Comparison of ENCODE assay signal across 8 cellular contexts in genomic region chr10:120942806-120943413, GRCh38.
DNase-seq lines count a peak whose midpoint lies in the region; ATAC-seq, FAIRE-seq and TF ChIP-seq lines count a peak whose summit lies in the region.

No MANE protein-coding gene starts in this region.

- no peaks in the 10 kb centered on the region for H3K36me3 Mint-ChIP-seq in WTC11

- H3K27me3 ChIP-seq in breast epithelium = peaks cover 0 to 5% of the 10 kb centered on the region in 2 donors

- intact Hi-C loops in breast epithelium (cut with DNase I; ENCODE audit: low total_unique reads) (no loop called here), kidney (cut with DNase I) (loop anchor here (10.0 kb wide), 2 partner anchors 792 to 952 kb away; no protein-coding TSS in a partner anchor)

- H3K9ac ChIP-seq in kidney (ENCODE audit: low read length in 2 of 2) = no peak overlapping the region

- H3K9me3 Mint-ChIP-seq in WTC11 = peaks cover 8% of the 10 kb centered on the region

- H3K9me3 ChIP-seq in breast epithelium (no peaks in the 10 kb centered on the region), kidney (ENCODE audit: control insufficient read depth in 1 of 2, low read length in 2 of 2) (no peaks in the 10 kb centered on the region)

- 0 out of 2 replicates have a peak overlapping the region, but pooled peaks have one; percentile 10 for H3K4me3 Mint-ChIP-seq in WTC11

- ATAC-seq in HG02970 (IDR thresholded peaks at IDR 0.05; ENCODE audit: low FRiP score, unreplicated experiment) = peak; percentile 51
- ATAC-seq in WTC11 = peak; percentile 89

- no peaks in the 10 kb centered on the region for H3K36me3 ChIP-seq in breast epithelium
- H3K36me3 ChIP-seq in kidney (ENCODE audit: control insufficient read depth in 1 of 2, insufficient read depth in 2 of 2, low read length in 2 of 2) = no peaks in the 10 kb centered on the region

- H3K27me3 Mint-ChIP-seq in WTC11 (ENCODE audit: low read depth) = no peaks in the 10 kb centered on the region

- peak; percentile 78 for DNase-seq in SIG-M5 treated with dmso at 0.1 percent for 504 hours (lab: John Stamatoyannopoulos, UW; ENCODE audit: unreplicated experiment)
- DNase-seq in SIG-M5 (lab: John Stamatoyannopoulos, UW) = no peak
- peak; percentile 43 for DNase-seq in NCI-H2171 (lab: John Stamatoyannopoulos, UW)
- peak; percentile 89 for DNase-seq in WTC11 (ENCODE audit: low spot score)
- DNase-seq in breast epithelium (ENCODE audit: low spot score in 2 of 2) = peak; percentile 65 to 87
- DNase-seq in kidney = peak; percentile 90
- DNase-seq in stimulated activated CD4-positive, alpha-beta T cell treated with anti-CD3 and anti-CD28 coated beads, Interleukin-1b, Interleukin-23, amount 100 ng/mL, for 4 hours (ENCODE audit: low read depth in 2 of 2) = peak; percentile 55 to 75

- no peak overlapping the region for H3K27ac Mint-ChIP-seq in WTC11

- H3K4me1 ChIP-seq in breast epithelium (no peaks in the 10 kb centered on the region), kidney (ENCODE audit: control insufficient read depth in 1 of 2, insufficient read depth in 1 of 2, low read depth in 1 of 2, low read length in 2 of 2) (no peaks in the 10 kb centered on the region)

- CTCF ChIA-PET in WTC11 (lab: Charles Lee) = interaction anchor here (0.6 to 1.6 kb wide), 13 partner anchors 16 to 982 kb away, joined by 3 to 4 read pairs (median 3); no protein-coding TSS in a partner anchor

- peak; percentile 60 for FAIRE-seq in kidney (lab: Jason Lieb, UNC)

- H3K27ac ChIP-seq in breast epithelium (no peak overlapping the region), kidney (ENCODE audit: low read depth in 2 of 2, low read length in 2 of 2) (no peak overlapping the region)

- peaks cover 16% of the 10 kb centered on the region for H3K4me1 Mint-ChIP-seq in WTC11

- TF ChIP-seq POLR2A in breast epithelium (IDR thresholded peaks at IDR 0.05) = no peak

- POLR2A ChIA-PET in WTC11 (lab: Charles Lee) = no interaction called here

- TF ChIP-seq CTCF in WTC11 (IDR thresholded peaks at IDR 0.05) (peak; percentile 70), breast epithelium (IDR thresholded peaks at IDR 0.05) (peak in 2 of 3 donors; percentile 88 to 93), kidney (IDR thresholded peaks at IDR 0.05; ENCODE audit: borderline replicate concordance, extremely low read depth, insufficient read depth) (peak; percentile 88)

- H3K4me3 ChIP-seq in breast epithelium (peak overlapping the region in 1 of 3 donors; percentile 15), kidney (ENCODE audit: low read length in 2 of 2) (no peak overlapping the region)

TF ChIP-seq in WTC11, 78 proteins besides CTCF, POLR2A, EP300 and RAD21:
- TF ChIP-seq MAX (CRISPR knock-in tag; IDR thresholded peaks at IDR 0.05) (peak; percentile 55; the same call in 1 of the 2 replicates), ZSCAN18 (CRISPR knock-in tag; IDR thresholded peaks at IDR 0.05) (no peak), SMAD3 (CRISPR knock-in tag; IDR thresholded peaks at IDR 0.05; ENCODE audit: borderline replicate concordance) (0 out of 2 replicates have a peak, but pooled peaks have one; percentile 12), ZNF138 (CRISPR knock-in tag; conservative IDR thresholded peaks at IDR 0.05) (0 out of 2 replicates have a peak, but pooled peaks have one; percentile 30), ETV6 (CRISPR knock-in tag; IDR thresholded peaks at IDR 0.05) (no peak), USF1 (CRISPR knock-in tag; IDR thresholded peaks at IDR 0.05) (no peak), FOXK1 (CRISPR knock-in tag; IDR thresholded peaks at IDR 0.05) (peak; percentile 94), FOXP4 (CRISPR knock-in tag; IDR thresholded peaks at IDR 0.05) (peak; percentile 88; the same call in 1 of the 2 replicates), NFATC4 (CRISPR knock-in tag; IDR thresholded peaks at IDR 0.05) (no peak), CREM (CRISPR knock-in tag; IDR thresholded peaks at IDR 0.05) (no peak), FOXP1 (CRISPR knock-in tag; IDR thresholded peaks at IDR 0.05; ENCODE audit: borderline replicate concordance) (peak; percentile 83; the same call in 1 of the 2 replicates), E2F1 (CRISPR knock-in tag; IDR thresholded peaks at IDR 0.05) (no peak)
